2 cellular contexts compared by ENCODE assay signal in genomic region chr15:57527382-57528091, GRCh38.
TF ChIP-seq lines count a peak whose summit lies in the region.

No MANE protein-coding gene starts in this region.

TF ChIP-seq in GM23338, 12 proteins besides CTCF, POLR2A, EP300 and RAD21 (continued from another document):
- TF ChIP-seq ZNF462 (CRISPR knock-in tag; IDR thresholded peaks at IDR 0.05), result peak; percentile 94

TF ChIP-seq in SK-N-SH treated with all-trans-retinoic acid at 6 μM for 48 hours, 23 proteins besides CTCF, POLR2A, EP300 and RAD21 (continued from another document):
- no peak for TF ChIP-seq CSRNP3 (CRISPR knock-in tag; IDR thresholded peaks at IDR 0.05)
